Comparison of ENCODE assay signal across 16 cellular contexts in genomic region chr4:177177446-177178160, GRCh38.
DNase-seq lines count a peak whose midpoint lies in the region; ATAC-seq, FAIRE-seq and TF ChIP-seq lines count a peak whose summit lies in the region.
"Had no signal": no experiment of that assay in that cellular context is flagged by ENCODE, and none has a peak within 500 bp of the region (broad histone marks: within the 10 kb centered on the region; RNA-seq: fewer than 3 reads in every experiment).

No MANE protein-coding gene starts in this region.

- no peak overlapping the region for H3K4me3 Mint-ChIP-seq in endothelial cell (ENCODE audit: unreplicated experiment)
- H3K4me3 Mint-ChIP-seq: activated naive CD8-positive, alpha-beta T cell treated with anti-CD3 and anti-CD28 coated beads for 36 hours had no signal

- H3K9me3 ChIP-seq in body of pancreas, result no peaks in the 10 kb centered on the region
- H3K9me3 ChIP-seq in small intestine (ENCODE audit: control insufficient read depth, low read depth), result no peaks in the 10 kb centered on the region

- no peak overlapping the region for H3K27ac Mint-ChIP-seq in endothelial cell (ENCODE audit: unreplicated experiment)
- H3K27ac Mint-ChIP-seq: activated naive CD8-positive, alpha-beta T cell treated with anti-CD3 and anti-CD28 coated beads for 36 hours had no signal

- no peaks in the 10 kb centered on the region for H3K36me3 Mint-ChIP-seq in endothelial cell (ENCODE audit: low read depth, unreplicated experiment)
- H3K36me3 Mint-ChIP-seq: activated naive CD8-positive, alpha-beta T cell treated with anti-CD3 and anti-CD28 coated beads for 36 hours had no signal

- H3K27ac ChIP-seq in body of pancreas (peak overlapping the region; percentile 7 to 58 (median 33)), small intestine (ENCODE audit: low read depth in 1 of 2, low read length in 1 of 2) (no peak overlapping the region)
- H3K27ac ChIP-seq: heart right ventricle had no signal

- WGBS in body of pancreas, 2 donors, result 20 to 39% methylated on average over 1 of the region's 1 CpG
- WGBS in small intestine, 3 donors, result 56 to 63% (median 62%) methylated on average over 1 of the region's 1 CpG

- H3K27me3 Mint-ChIP-seq in endothelial cell (ENCODE audit: unreplicated experiment), result no peaks in the 10 kb centered on the region
- H3K27me3 Mint-ChIP-seq: activated naive CD8-positive, alpha-beta T cell treated with anti-CD3 and anti-CD28 coated beads for 36 hours had no signal

- TF ChIP-seq CTCF in body of pancreas (IDR thresholded peaks at IDR 0.05) (no peak), endothelial cell (IDR thresholded peaks at IDR 0.05; ENCODE audit: unreplicated experiment) (no peak)

- peak; percentile 75 for ATAC-seq in body of pancreas
- ATAC-seq in GM21526 (IDR thresholded peaks at IDR 0.05; ENCODE audit: low FRiP score, unreplicated experiment), result no peak
- ATAC-seq: left cardiac atrium had no signal

- DNase-seq in EL (peak; percentile 39), body of pancreas (peak in 1 of 4 donors; percentile 22), hepatic stellate cell (ENCODE audit: low spot score) (peak; percentile 29), small intestine (no peak), endothelial cell (ENCODE audit: low spot score) (no peak)
- no peak for DNase-seq in NK-92 treated with Interleukin-12 subunit alpha and Interleukin-12 subunit beta, amount 100 ng/mL, for 24 hours (lab: John Stamatoyannopoulos, UW)
- DNase-seq in activated CD4-positive, alpha-beta T cell treated with anti-CD3 and anti-CD28 coated beads, Interleukin-2, amount 50 U/mL, for 4 hours, result no peak
- DNase-seq: activated naive CD8-positive, alpha-beta T cell treated with anti-CD3 and anti-CD28 coated beads for 36 hours; DMS53; heart right ventricle; left cardiac atrium; NCI-H2029; NCI-H510A treated with DMSO at 0.1 percent for 48 hours; posterior cingulate gyrus; substantia nigra had no signal

- no peaks in the 10 kb centered on the region for H3K9me3 Mint-ChIP-seq in endothelial cell (ENCODE audit: unreplicated experiment)
- H3K9me3 Mint-ChIP-seq: activated naive CD8-positive, alpha-beta T cell treated with anti-CD3 and anti-CD28 coated beads for 36 hours had no signal

- H3K27me3 ChIP-seq in body of pancreas (no peaks in the 10 kb centered on the region), small intestine (ENCODE audit: control insufficient read depth in 2 of 2, insufficient read depth in 2 of 2, low read length in 2 of 2) (no peaks in the 10 kb centered on the region)
- H3K27me3 ChIP-seq: heart right ventricle had no signal

- intact Hi-C loops in body of pancreas (cut with DNase I), result no loop called here

- H3K4me3 ChIP-seq in body of pancreas (no peak overlapping the region), small intestine (ENCODE audit: low read depth in 1 of 2, low read length in 2 of 2) (no peak overlapping the region)
- H3K4me3 ChIP-seq: heart right ventricle had no signal

- FAIRE-seq in small intestine (lab: Jason Lieb, UNC), result peak; percentile 15

- H3K4me1 ChIP-seq in body of pancreas, result no peaks in the 10 kb centered on the region
- H3K4me1 ChIP-seq in small intestine (ENCODE audit: control insufficient read depth in 2 of 2, insufficient read depth in 1 of 2, low read depth in 1 of 2, low read length in 1 of 2), result no peaks in the 10 kb centered on the region
- H3K4me1 ChIP-seq: heart right ventricle had no signal

- no peak for TF ChIP-seq POLR2A in body of pancreas (IDR thresholded peaks at IDR 0.05)

- H3K36me3 ChIP-seq in body of pancreas (replicated peaks in 1 of 2; ENCODE audit: insufficient read depth in 1 of 2, low read depth in 2 of 2), result no peaks in the 10 kb centered on the region
- no peaks in the 10 kb centered on the region for H3K36me3 ChIP-seq in small intestine (ENCODE audit: control insufficient read depth in 2 of 2, insufficient read depth in 2 of 2, low read length in 2 of 2)
- H3K36me3 ChIP-seq: heart right ventricle had no signal

- no peaks in the 10 kb centered on the region for H3K4me1 Mint-ChIP-seq in endothelial cell (ENCODE audit: unreplicated experiment)
- H3K4me1 Mint-ChIP-seq: activated naive CD8-positive, alpha-beta T cell treated with anti-CD3 and anti-CD28 coated beads for 36 hours had no signal

Comparison
In these comparisons a context has a peak if more than half of its experiments do, and no peak if none do; other contexts are left out.
1. DNase-seq: peak in EL (single experiment) and hepatic stellate cell (single experiment); none in small intestine (single experiment), NK-92 treated with Interleukin-12 subunit alpha and Interleukin-12 subunit beta, amount 100 ng/mL, for 24 hours (single experiment), endothelial cell (single experiment) and activated CD4-positive, alpha-beta T cell treated with anti-CD3 and anti-CD28 coated beads, Interleukin-2, amount 50 U/mL, for 4 hours (0 of 2).
2. H3K27ac ChIP-seq: peak in body of pancreas (4 of 4); none in small intestine (0 of 2).